1 cellular context compared by ENCODE assay signal in the genomic region with DNA sequence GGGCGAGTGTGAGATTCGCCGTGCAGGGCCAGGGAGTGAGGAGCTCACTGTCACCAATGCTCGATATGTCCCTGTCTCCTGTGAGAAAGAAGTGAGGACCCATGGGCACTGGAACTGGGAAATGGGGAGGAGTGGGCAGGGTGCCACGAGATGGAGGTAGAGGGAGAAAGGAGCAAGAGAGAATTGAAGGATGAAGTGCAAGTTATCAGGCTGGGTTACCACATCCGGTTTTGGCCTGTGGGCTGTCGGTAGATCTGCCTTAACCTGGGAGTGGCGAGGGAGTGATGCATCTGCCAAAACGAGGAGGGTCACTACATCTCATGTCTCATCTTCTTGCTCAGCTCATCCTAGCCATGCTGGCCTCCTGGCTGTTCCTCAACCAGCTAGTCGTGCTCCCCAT.
A peak's percentile ranks its signal among the peaks of the same experiment; 100 is the strongest.
TF ChIP-seq lines count a peak whose summit lies in the region.

No MANE protein-coding gene starts in this region.

TF ChIP-seq in HEK293, 187 proteins besides CTCF, POLR2A, EP300 and RAD21:
- TF ChIP-seq KLF8 (tag by site-specific recombination; IDR thresholded peaks at IDR 0.05) = no peak
- TF ChIP-seq ZNF366 (tag by site-specific recombination; conservative IDR thresholded peaks at IDR 0.05) = 0 out of 2 replicates have a peak, but pooled peaks have one; percentile 24
